9 cellular contexts compared by ENCODE assay signal in the genomic region with DNA sequence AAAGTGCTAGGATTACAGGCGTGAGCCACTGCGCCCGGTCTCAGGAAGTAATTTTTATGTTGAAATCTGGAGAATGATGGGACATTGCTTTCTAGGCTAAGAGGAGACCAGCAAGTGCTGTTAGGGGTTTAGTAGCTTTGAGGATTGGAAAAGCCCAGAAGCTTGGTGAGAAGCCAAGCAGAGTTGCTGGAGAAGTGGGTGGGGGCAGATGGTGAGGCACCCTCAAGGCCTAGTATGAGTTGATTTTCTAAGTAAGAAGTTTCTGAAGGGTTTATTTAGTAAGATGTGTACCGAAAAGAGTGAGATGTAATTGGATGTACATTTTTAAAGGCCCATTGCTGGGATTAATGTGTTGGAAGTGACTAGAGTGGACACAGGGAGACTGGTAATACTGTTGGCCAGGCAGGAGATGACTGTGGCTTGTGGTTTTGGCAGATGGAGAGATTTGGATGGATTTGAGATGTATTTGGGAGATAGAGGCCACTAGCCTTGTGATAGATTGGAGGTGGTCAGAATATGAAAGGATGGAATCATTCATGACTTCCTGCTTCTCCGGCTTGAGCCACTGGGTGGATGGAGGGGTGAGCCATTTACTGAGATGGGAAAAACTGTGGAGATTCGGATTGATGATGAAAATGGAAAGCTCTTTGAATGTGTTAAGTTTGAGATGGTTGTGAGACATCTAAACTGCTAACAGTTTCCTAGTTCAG. TPM values are rescaled to one million over a fixed set of nuclear protein-coding genes. Genes with fewer than 3 reads are reported as not detected.
DNase-seq lines count a peak whose midpoint lies in the region; ATAC-seq and TF ChIP-seq lines count a peak whose summit lies in the region.
"Had no signal": no experiment of that assay in that cellular context is flagged by ENCODE, and none has a peak within 500 bp of the region (broad histone marks: within the 10 kb centered on the region; RNA-seq: fewer than 3 reads in every experiment).

No MANE protein-coding gene starts in this region.

- DNase-seq in AG10803 (ENCODE audit: low read depth) = peak; percentile 87
- no peak for DNase-seq in T-cell
- DNase-seq in fibroblast of mammary gland (ENCODE audit: low read depth) = peak; percentile 88
- no peak for DNase-seq in HuH-7 (ENCODE audit: low spot score)
- no peak for DNase-seq in NCI-H1092 (lab: John Stamatoyannopoulos, UW)
- DNase-seq in NCI-H1694 (lab: John Stamatoyannopoulos, UW) = no peak

- POLR2A ChIA-PET in T-cell (lab: Charles Lee) = interaction anchor here in 1 of 2 donors (0.7 kb wide), 1 partner anchor 141 kb away, joined by 4 read pairs; no protein-coding TSS in a partner anchor

- peak; percentile 27 for TF ChIP-seq CTCF in AG10803 (conservative IDR thresholded peaks at IDR 0.05; ENCODE audit: low read length)
- TF ChIP-seq CTCF in fibroblast of mammary gland (conservative IDR thresholded peaks at IDR 0.05; ENCODE audit: control insufficient read depth, insufficient read depth, low read depth, low read length) = peak; percentile 10

- H3K4me3 ChIP-seq in AG10803 (ENCODE audit: low read length) (no peak overlapping the region), fibroblast of mammary gland (ENCODE audit: control insufficient read depth, low read depth, low read length) (no peak overlapping the region)

- H3K27me3 Mint-ChIP-seq in T-cell = no peaks in the 10 kb centered on the region
- H3K27me3 Mint-ChIP-seq: stimulated activated memory B cell treated with anti-CD40 and anti-IgM and Interleukin-4, amounts not matched to agents 10 μg/mL and 1 μg/mL and 100 μg/mL, for 72 hours had no signal

- peak overlapping the region in 2 of 3 donors; percentile 1 to 36 for H3K4me3 Mint-ChIP-seq in T-cell
- H3K4me3 Mint-ChIP-seq: stimulated activated memory B cell treated with anti-CD40 and anti-IgM and Interleukin-4, amounts not matched to agents 10 μg/mL and 1 μg/mL and 100 μg/mL, for 72 hours had no signal

- H3K27ac Mint-ChIP-seq in T-cell = peak overlapping the region; percentile 13 to 17
- H3K27ac Mint-ChIP-seq: stimulated activated memory B cell treated with anti-CD40 and anti-IgM and Interleukin-4, amounts not matched to agents 10 μg/mL and 1 μg/mL and 100 μg/mL, for 72 hours had no signal

- peaks cover 0 to 3% (median 0%) of the 10 kb centered on the region in 3 donors for H3K9me3 Mint-ChIP-seq in T-cell
- H3K9me3 Mint-ChIP-seq: stimulated activated memory B cell treated with anti-CD40 and anti-IgM and Interleukin-4, amounts not matched to agents 10 μg/mL and 1 μg/mL and 100 μg/mL, for 72 hours had no signal

- peak; percentile 18 for ATAC-seq in GM21447 (IDR thresholded peaks at IDR 0.05; ENCODE audit: unreplicated experiment)
- no peak for ATAC-seq in T-cell (replicated peaks in 1 of 4)
- ATAC-seq in GM19397 (IDR thresholded peaks at IDR 0.05; ENCODE audit: unreplicated experiment) = no peak
- ATAC-seq: stimulated activated memory B cell treated with anti-CD40 and anti-IgM and Interleukin-4, amounts not matched to agents 10 μg/mL and 1 μg/mL and 100 μg/mL, for 72 hours had no signal

- H3K4me1 Mint-ChIP-seq in T-cell = peaks cover 29 to 38% (median 30%) of the 10 kb centered on the region in 3 donors

- CTCF ChIA-PET in T-cell (lab: Charles Lee) = interaction anchor here in 1 of 2 donors (0.9 kb wide), 1 partner anchor 450 kb away, joined by 3 read pairs; no protein-coding TSS in a partner anchor

- peaks cover 23% of the 10 kb centered on the region for H3K36me3 Mint-ChIP-seq in T-cell

RNA-seq across cellular contexts. Expression of a gene that starts 2.3 kb away (rescaled TPM):
- total RNA-seq in T-cell = 10 to 100 TPM; 14.2 to 20.0 (median 16.5) TPM

RNA-seq across cellular contexts. Expression of a gene that starts 4.2 kb away (rescaled TPM):
- total RNA-seq in T-cell = 1 to 10 TPM in 2 of 5 donors, under 1 TPM in 1, not detected in 2; 0.18 to 2.2 (median 1.3) TPM

Comparison
In these comparisons a context has a peak if more than half of its experiments do, and no peak if none do; other contexts are left out.
1. DNase-seq: peak in AG10803 (single experiment) and fibroblast of mammary gland (single experiment); none in T-cell (0 of 34), HuH-7 (single experiment), NCI-H1092 (single experiment) and NCI-H1694 (single experiment).